ENCODE assay signal across 8 cellular contexts in the genomic region with DNA sequence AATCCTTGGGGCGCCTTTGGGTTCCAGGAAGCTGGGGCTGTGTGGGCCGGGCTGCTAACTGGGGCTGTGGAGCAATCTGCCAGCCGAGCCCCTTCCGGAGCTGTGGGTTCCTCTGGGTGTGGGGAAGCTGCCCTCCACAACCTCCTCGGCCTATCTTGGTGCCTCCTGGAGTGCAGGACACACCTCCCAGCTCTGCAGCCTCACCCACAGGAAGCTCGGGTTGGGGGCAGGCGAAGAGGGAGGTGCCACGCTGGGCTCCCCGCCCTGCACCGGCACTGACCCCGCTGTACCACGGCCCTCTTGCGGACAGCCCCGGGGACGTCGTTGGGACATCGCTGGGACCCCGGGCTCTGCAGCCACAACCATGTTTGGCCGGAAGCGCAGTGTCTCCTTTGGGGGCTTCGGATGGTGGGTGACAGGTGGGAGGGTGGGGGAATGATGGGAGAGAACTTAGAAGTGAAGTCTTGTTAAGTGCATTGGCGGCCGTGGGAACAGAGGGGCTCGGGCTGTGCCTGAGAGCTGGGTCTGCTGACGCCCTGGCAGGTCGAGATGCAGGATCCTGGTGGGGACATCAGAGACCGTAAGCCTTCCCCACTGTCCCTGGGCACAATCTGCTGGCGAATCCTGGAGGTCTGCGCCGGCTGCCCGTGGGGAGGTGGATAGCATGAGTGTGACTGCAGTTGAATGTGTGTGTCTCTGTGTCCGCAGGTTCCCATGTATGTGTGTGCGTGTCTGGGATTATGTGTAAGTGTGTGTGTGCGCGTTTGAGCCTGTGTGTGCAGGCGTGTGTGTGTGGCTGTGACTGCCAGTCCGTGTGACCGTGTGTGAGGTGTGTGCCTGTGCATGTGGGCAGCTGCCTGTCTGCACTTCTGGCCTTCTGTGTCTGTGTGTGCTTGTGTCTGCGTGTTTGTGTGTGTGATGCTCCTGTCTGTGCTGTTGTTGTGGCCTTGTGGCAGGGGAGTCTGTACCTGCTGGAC. TPM values are rescaled to one million over a fixed set of nuclear protein-coding genes. Genes with fewer than 3 reads are reported as not detected.
A peak's percentile ranks its signal among the peaks of the same experiment; 100 is the strongest.
DNase-seq lines count a peak whose midpoint lies in the region; ATAC-seq and FAIRE-seq lines count a peak whose summit lies in the region.

TSS of gene RAP1GAP2 (plus strand) at position 275 of the 977 bp plus-strand sequence. CDS start at position 365, 90 bp downstream.

- H3K27ac Mint-ChIP-seq in activated CD8-positive, alpha-beta T cell treated with anti-CD3 and anti-CD28 coated beads, Interleukin-2, amount 10 ng/mL, durations not matched to agents 7 days and 5 days: peak within 1 kb of the TSS; percentile 50

- H3K4me1 Mint-ChIP-seq in activated CD8-positive, alpha-beta T cell treated with anti-CD3 and anti-CD28 coated beads, Interleukin-2, amount 10 ng/mL, durations not matched to agents 7 days and 5 days (ENCODE audit: low read depth): peaks cover 78% of the 10 kb centered on the region

- FAIRE-seq in frontal cortex (lab: Jason Lieb, UNC) (no peak), small intestine (lab: Jason Lieb, UNC) (no peak)

- peaks cover 0 to 2% of the 10 kb centered on the region in 2 donors for H3K27me3 ChIP-seq in small intestine (ENCODE audit: control insufficient read depth in 2 of 2, insufficient read depth in 2 of 2, low read length in 2 of 2)

- H3K9me3 ChIP-seq in KOPT-K1 (ENCODE audit: insufficient read depth, low read length, poor library complexity, severe bottlenecking) (no peaks in the 10 kb centered on the region), small intestine (ENCODE audit: control insufficient read depth, low read depth) (no peaks in the 10 kb centered on the region)

- H3K4me3 Mint-ChIP-seq in activated CD8-positive, alpha-beta T cell treated with anti-CD3 and anti-CD28 coated beads, Interleukin-2, amount 10 ng/mL, durations not matched to agents 7 days and 5 days: peak within 1 kb of the TSS; percentile 77

- H3K9me3 Mint-ChIP-seq in activated CD8-positive, alpha-beta T cell treated with anti-CD3 and anti-CD28 coated beads, Interleukin-2, amount 10 ng/mL, durations not matched to agents 7 days and 5 days (ENCODE audit: insufficient read depth): no peaks in the 10 kb centered on the region

- H3K4me3 ChIP-seq in small intestine (ENCODE audit: low read depth in 1 of 2, low read length in 2 of 2): no peak within 1 kb of the TSS

- WGBS in small intestine, 3 donors: 40 to 50% (median 49%) methylated on average over 38 to 39 of the region's 39 CpGs

- H3K27me3 Mint-ChIP-seq in activated CD8-positive, alpha-beta T cell treated with anti-CD3 and anti-CD28 coated beads, Interleukin-2, amount 10 ng/mL, durations not matched to agents 7 days and 5 days (ENCODE audit: low read depth): peaks cover 39% of the 10 kb centered on the region

- peaks cover 0 to 3% of the 10 kb centered on the region in 2 donors for H3K4me1 ChIP-seq in small intestine (ENCODE audit: control insufficient read depth in 2 of 2, insufficient read depth in 1 of 2, low read depth in 1 of 2, low read length in 1 of 2)

- CTCF ChIA-PET in activated CD8-positive, alpha-beta T cell treated with anti-CD3 and anti-CD28 coated beads, Interleukin-2, amount 10 ng/mL, durations not matched to agents 7 days and 5 days (lab: Charles Lee): interaction anchor here (1.1 to 2.7 kb wide), 6 partner anchors 8 to 217 kb away, joined by 3 to 11 read pairs (median 5); no protein-coding TSS in a partner anchor

- H3K27ac ChIP-seq in KOPT-K1 (ENCODE audit: low read depth, low read length, poor library complexity, severe bottlenecking) (peak within 1 kb of the TSS; percentile 33), small intestine (ENCODE audit: low read depth in 1 of 2, low read length in 1 of 2) (peak within 1 kb of the TSS in 1 of 2 donors; percentile 9)

- peaks cover 3% of the 10 kb centered on the region for H3K36me3 Mint-ChIP-seq in activated CD8-positive, alpha-beta T cell treated with anti-CD3 and anti-CD28 coated beads, Interleukin-2, amount 10 ng/mL, durations not matched to agents 7 days and 5 days (ENCODE audit: low read depth)

- POLR2A ChIA-PET in activated CD8-positive, alpha-beta T cell treated with anti-CD3 and anti-CD28 coated beads, Interleukin-2, amount 10 ng/mL, durations not matched to agents 7 days and 5 days (lab: Charles Lee): interaction anchor here (2.2 kb wide), 1 partner anchor 18 kb away, joined by 17 read pairs; no protein-coding TSS in a partner anchor

- H3K36me3 ChIP-seq in KOPT-K1 (ENCODE audit: insufficient read depth, low read length): no peaks in the 10 kb centered on the region
- no peaks in the 10 kb centered on the region for H3K36me3 ChIP-seq in small intestine (ENCODE audit: control insufficient read depth in 2 of 2, insufficient read depth in 2 of 2, low read length in 2 of 2)

- peak; percentile 88 for DNase-seq in activated CD8-positive, alpha-beta T cell treated with anti-CD3 and anti-CD28 coated beads, Interleukin-2, amount 10 ng/mL, durations not matched to agents 7 days and 5 days
- DNase-seq in frontal cortex (ENCODE audit: low spot score in 2 of 2) (no peak), small intestine (peak; percentile 53), NCI-H128 (lab: John Stamatoyannopoulos, UW; ENCODE audit: unreplicated experiment) (no peak), DMS 273 treated with DMSO at 0.1 percent for 48 hours (lab: John Stamatoyannopoulos, UW) (no peak)

- ATAC-seq in activated CD8-positive, alpha-beta T cell treated with anti-CD3 and anti-CD28 coated beads, Interleukin-2, amount 10 ng/mL, durations not matched to agents 7 days and 5 days: peak; percentile 82
- ATAC-seq in HG03342 (IDR thresholded peaks at IDR 0.05; ENCODE audit: unreplicated experiment): no peak
- ATAC-seq in HG02798 (IDR thresholded peaks at IDR 0.05; ENCODE audit: poor library complexity, unreplicated experiment): no peak

RNA-seq across cellular contexts. Expression of gene RAP1GAP2, which starts in this region (rescaled TPM):
- 10 to 100 TPM in 1 of 2 experiments, 1 to 10 TPM in 1; 9.4 to 11.0 TPM for total RNA-seq in activated CD8-positive, alpha-beta T cell treated with anti-CD3 and anti-CD28 coated beads, Interleukin-2, amount 10 ng/mL, durations not matched to agents 7 days and 5 days
- total RNA-seq in frontal cortex: 25.3 TPM
- 10 to 100 TPM in 1 of 3 donors, 1 to 10 TPM in 2; 4.9 to 10.4 (median 6.5) TPM for polyA plus RNA-seq in small intestine

Comparison
In these comparisons a context has a peak if more than half of its experiments do, and no peak if none do; other contexts are left out.
1. DNase-seq: peak in activated CD8-positive, alpha-beta T cell treated with anti-CD3 and anti-CD28 coated beads, Interleukin-2, amount 10 ng/mL, durations not matched to agents 7 days and 5 days (single experiment) and small intestine (single experiment); none in frontal cortex (0 of 2), NCI-H128 (single experiment) and DMS 273 treated with DMSO at 0.1 percent for 48 hours (single experiment).